In the genomic region with DNA sequence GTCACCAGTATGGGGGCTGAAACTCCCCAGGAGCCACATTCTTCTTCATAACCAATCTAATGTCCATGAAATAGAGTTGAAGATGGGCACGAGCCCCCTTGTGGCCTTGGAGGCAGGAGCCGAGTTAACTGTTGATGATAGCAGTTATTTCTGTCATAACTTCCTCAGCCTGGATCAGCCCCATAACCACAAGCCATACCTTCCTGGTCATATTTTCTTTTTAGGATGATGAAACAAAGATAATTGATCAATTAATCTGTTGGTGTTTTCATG, we compare ENCODE assay signal across 13 cellular contexts.
DNase-seq lines count a peak whose midpoint lies in the region; ATAC-seq, FAIRE-seq and TF ChIP-seq lines count a peak whose summit lies in the region.
"Had no signal": no experiment of that assay in that cellular context is flagged by ENCODE, and none has a peak within 500 bp of the region (broad histone marks: within the 10 kb centered on the region; RNA-seq: fewer than 3 reads in every experiment).

No MANE protein-coding gene starts in this region.

- ATAC-seq in GM21825 (IDR thresholded peaks at IDR 0.05; ENCODE audit: unreplicated experiment) (no peak), GM18511 (IDR thresholded peaks at IDR 0.05; ENCODE audit: unreplicated experiment) (no peak)

- DNase-seq in AG10803 (ENCODE audit: low read depth) = peak; percentile 20
- DNase-seq in RCC 7860 (ENCODE audit: low spot score) = peak; percentile 8
- peak; percentile 6 for DNase-seq in glomerular visceral epithelial cell (ENCODE audit: extremely low spot score)
- DNase-seq in kidney glomerular epithelial cell (lab: John Stamatoyannopoulos, UW) = no peak
- DNase-seq in NCI-H187 treated with DMSO at 0.1 percent for 48 hours (lab: John Stamatoyannopoulos, UW) = no peak
- DNase-seq: activated CD8-positive, alpha-beta memory T cell treated with anti-CD3 and anti-CD28 coated beads, Interleukin-2, amount 50 U/mL, for 4 hours; mesenchymal stem cell; NCI-H2029 treated with DMSO at 0.1 percent for 48 hours had no signal

- H3K4me3 ChIP-seq in AG10803 (ENCODE audit: low read length) = no peak overlapping the region
- H3K4me3 ChIP-seq: HAP-1, skin epidermis had no signal

- TF ChIP-seq CTCF in AG10803 (conservative IDR thresholded peaks at IDR 0.05; ENCODE audit: low read length) (peak; percentile 53), GM12873 (IDR thresholded peaks at IDR 0.05; ENCODE audit: insufficient read depth, low read depth, low read length, missing control alignments) (peak; percentile 12)

- FAIRE-seq in RCC 7860 (lab: Jason Lieb, UNC) = no peak

Comparison
In these comparisons a context has a peak if more than half of its experiments do, and no peak if none do; other contexts are left out.
1. DNase-seq: peak in AG10803 (single experiment), RCC 7860 (single experiment) and glomerular visceral epithelial cell (single experiment); none in kidney glomerular epithelial cell (single experiment) and NCI-H187 treated with DMSO at 0.1 percent for 48 hours (single experiment).